Comparison of ENCODE assay signal across 23 cellular contexts in genomic region chr6:42604150-42604549, GRCh38.
"Had no signal": no experiment of that assay in that cellular context is flagged by ENCODE, and none has a peak within 500 bp of the region (broad histone marks: within the 10 kb centered on the region; RNA-seq: fewer than 3 reads in every experiment).

No MANE protein-coding gene starts in this region.

- DNase-seq: activated CD4-positive, alpha-beta T cell treated with anti-CD3 and anti-CD28 coated beads, Interleukin-2, amount 10 ng/mL, durations not matched to agents 24 days and 14 days; activated CD4-positive, CD25-positive, alpha-beta regulatory T cell treated with anti-CD3 and anti-CD28 coated beads, Interleukin-2, amount 50 U/mL, for 72 hours; activated CD8-positive, alpha-beta memory T cell treated with anti-CD3 and anti-CD28 coated beads, Interleukin-2, amount 50 U/mL, for 4 hours; activated CD8-positive, alpha-beta T cell treated with anti-CD3 and anti-CD28 coated beads for 36 hours; activated effector memory CD4-positive, alpha-beta T cell treated with Interleukin-2 at 50 U/mL for 16 hours; activated naive CD4-positive, alpha-beta T cell; activated T-cell treated with anti-CD3 and anti-CD28 coated beads, Interleukin-2, amount 50 U/mL, for 1 hour; amniotic stem cell; MG63; NCI-H1105; NCI-H1436; NCI-H1694 treated with DMSO at 0.1 percent for 48 hours; NCI-H2029 treated with DMSO at 0.1 percent for 48 hours; NCI-H345; NCI-H510A; NCI-H526 treated with DMSO at 0.1 percent for 48 hours; NCI-H82; NK-92 treated with Interleukin-12 subunit alpha and Interleukin-12 subunit beta, amount 100 ng/mL, for 24 hours; OCI-M1; RPMI8226; T-helper 1 cell had no signal

- H3K4me1 ChIP-seq: ascending aorta had no signal

- H3K9me3 ChIP-seq: ascending aorta, MG63 had no signal

- H3K27me3 ChIP-seq: ascending aorta, MG63 had no signal

- H3K4me3 ChIP-seq: ascending aorta, MG63, SK-N-MC had no signal

- H3K27ac ChIP-seq: ascending aorta, SK-N-MC had no signal
